ENCODE assay signal across 8 cellular contexts in the genomic region with DNA sequence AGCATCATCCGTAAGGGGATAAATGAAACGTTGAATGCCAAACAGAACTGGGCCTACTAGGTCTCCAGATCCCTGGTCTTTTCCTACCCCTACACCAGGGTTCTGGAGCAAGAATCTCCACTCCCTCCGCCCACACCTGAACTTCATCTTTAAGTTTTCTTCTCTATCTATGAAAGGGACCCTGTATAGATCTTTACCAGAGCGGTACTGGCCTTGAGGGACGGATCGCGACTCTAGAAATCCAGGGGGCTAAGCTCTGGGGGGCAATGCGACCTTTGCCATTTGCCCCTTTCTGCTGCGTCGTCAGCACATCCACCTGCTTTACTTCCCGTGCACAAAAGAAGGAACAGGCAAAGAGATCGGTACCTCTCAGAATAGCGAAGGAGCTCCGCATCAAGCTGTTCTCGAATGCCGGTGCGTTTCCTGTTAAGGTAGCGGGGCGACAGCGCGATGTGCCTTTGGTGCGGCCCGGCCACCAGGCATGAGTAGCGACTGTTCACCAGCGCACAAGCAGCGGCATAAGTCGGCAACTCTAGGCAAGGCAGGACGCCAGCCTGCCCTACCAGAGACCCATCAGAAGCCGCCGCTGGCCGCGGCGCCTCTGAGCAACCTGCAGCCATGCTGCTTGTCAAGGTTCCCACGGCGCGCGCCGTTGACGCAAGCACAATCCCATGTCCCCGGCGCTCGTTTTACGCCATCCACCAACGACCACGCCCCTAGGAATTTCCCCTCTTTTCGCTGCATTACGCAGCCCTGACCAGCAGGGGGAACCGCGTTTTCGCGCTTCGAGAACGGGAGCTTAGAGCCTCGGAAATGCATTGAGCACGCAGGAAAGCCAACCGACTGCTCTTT. TPM values are rescaled to one million over a fixed set of nuclear protein-coding genes. Genes with fewer than 3 reads are reported as not detected.
A peak's percentile ranks its signal among the peaks of the same experiment; 100 is the strongest.
DNase-seq lines count a peak whose midpoint lies in the region; FAIRE-seq and TF ChIP-seq lines count a peak whose summit lies in the region.

Gene POLR1F (minus strand): TSS at position 641 of the 852 bp plus-strand sequence. CDS start 21 bp downstream, at position 620.

- no peaks in the 10 kb centered on the region for H3K9me3 ChIP-seq in Loucy (ENCODE audit: insufficient read depth, low read depth, low read length)

- H3K27me3 ChIP-seq in H7 (ENCODE audit: control insufficient read depth, insufficient read depth, low read length) (no peaks in the 10 kb centered on the region; the same call in 1 of the 2 replicates), Loucy (ENCODE audit: insufficient read depth, low read length, poor library complexity, severe bottlenecking) (no peaks in the 10 kb centered on the region)

- peaks cover 3% of the 10 kb centered on the region for H3K27me3 Mint-ChIP-seq in nephron (ENCODE audit: low read depth)
- H3K27me3 Mint-ChIP-seq in stimulated activated naive CD8-positive, alpha-beta T cell treated with anti-CD3 and anti-CD28 coated beads, Interleukin-15, Interleukin-2, amounts not matched to agents 100 ng/mL and 50 ng/mL, for 24 hours: no peaks in the 10 kb centered on the region

- peak; percentile 98 for TF ChIP-seq POLR2A in Raji (IDR thresholded peaks at IDR 0.05; ENCODE audit: insufficient read depth, low read depth, low read length)

- H3K9me2 ChIP-seq in Loucy (replicated peaks; ENCODE audit: low read depth, low read length): no peaks in the 10 kb centered on the region

- peak within 1 kb of the TSS; percentile 91 to 96 (median 94) for H3K4me3 Mint-ChIP-seq in nephron
- H3K4me3 Mint-ChIP-seq in stimulated activated naive CD8-positive, alpha-beta T cell treated with anti-CD3 and anti-CD28 coated beads, Interleukin-15, Interleukin-2, amounts not matched to agents 100 ng/mL and 50 ng/mL, for 24 hours: peak within 1 kb of the TSS; percentile 94

- H3K4me1 Mint-ChIP-seq in nephron: peaks cover 39% of the 10 kb centered on the region
- peaks cover 40% of the 10 kb centered on the region for H3K4me1 Mint-ChIP-seq in stimulated activated naive CD8-positive, alpha-beta T cell treated with anti-CD3 and anti-CD28 coated beads, Interleukin-15, Interleukin-2, amounts not matched to agents 100 ng/mL and 50 ng/mL, for 24 hours (ENCODE audit: low read depth)

- H3K27ac Mint-ChIP-seq in nephron: peak within 1 kb of the TSS; percentile 35 to 89 (median 61)
- H3K27ac Mint-ChIP-seq in stimulated activated naive CD8-positive, alpha-beta T cell treated with anti-CD3 and anti-CD28 coated beads, Interleukin-15, Interleukin-2, amounts not matched to agents 100 ng/mL and 50 ng/mL, for 24 hours: peak within 1 kb of the TSS; percentile 85

- DNase-seq in H7 (peak; percentile 76), fibroblast of the aortic adventitia (ENCODE audit: low read depth) (peak; percentile 95)
- DNase-seq in activated T-helper 9 cell treated with anti-CD3 and anti-CD28 coated beads, Interleukin-2, amount 50 U/mL, for 16 hours (ENCODE audit: low read depth): peak; percentile 90

- TF ChIP-seq CTCF in Loucy (conservative IDR thresholded peaks at IDR 0.05; ENCODE audit: low read length) (peak; percentile 90), fibroblast of the aortic adventitia (IDR thresholded peaks at IDR 0.05; ENCODE audit: insufficient read depth, low read length) (peak; percentile 96), nephron (IDR thresholded peaks at IDR 0.05; ENCODE audit: unreplicated experiment in 3 of 3) (peak; percentile 87 to 91 (median 88))

- H2AFZ ChIP-seq in Loucy (ENCODE audit: low read length): peak within 1 kb of the TSS; percentile 88

- H3K36me3 Mint-ChIP-seq in nephron (ENCODE audit: low read depth): peaks cover 6% of the 10 kb centered on the region
- H3K36me3 Mint-ChIP-seq in stimulated activated naive CD8-positive, alpha-beta T cell treated with anti-CD3 and anti-CD28 coated beads, Interleukin-15, Interleukin-2, amounts not matched to agents 100 ng/mL and 50 ng/mL, for 24 hours (ENCODE audit: low read depth): peaks cover 13% of the 10 kb centered on the region

- H3F3A ChIP-seq in Loucy (ENCODE audit: low read depth): no peaks in the 10 kb centered on the region

- H3K4me3 ChIP-seq in H7 (ENCODE audit: insufficient read depth, low read depth, low read length): peak within 1 kb of the TSS; percentile 81
- peak within 1 kb of the TSS; percentile 92 for H3K4me3 ChIP-seq in Loucy (ENCODE audit: low read length, poor library complexity, severe bottlenecking)
- H3K4me3 ChIP-seq in fibroblast of the aortic adventitia (ENCODE audit: low read depth, low read length): peak within 1 kb of the TSS; percentile 87

- H3K9ac ChIP-seq in Loucy (ENCODE audit: low read depth, low read length, poor library complexity, severe bottlenecking): peak within 1 kb of the TSS; percentile 85

- peaks cover 39% of the 10 kb centered on the region for H3K4me1 ChIP-seq in Loucy (ENCODE audit: insufficient read depth, low read length, poor library complexity, severe bottlenecking)

- no peaks in the 10 kb centered on the region for H3K9me3 Mint-ChIP-seq in nephron
- no peaks in the 10 kb centered on the region for H3K9me3 Mint-ChIP-seq in stimulated activated naive CD8-positive, alpha-beta T cell treated with anti-CD3 and anti-CD28 coated beads, Interleukin-15, Interleukin-2, amounts not matched to agents 100 ng/mL and 50 ng/mL, for 24 hours

- H3K79me2 ChIP-seq in Loucy (ENCODE audit: insufficient read depth, low read length): peaks cover 52% of the 10 kb centered on the region

- H3K4me2 ChIP-seq in Loucy (ENCODE audit: low read depth, low read length, poor library complexity, severe bottlenecking): peak within 1 kb of the TSS; percentile 99

- peaks cover 35% of the 10 kb centered on the region for H4K20me1 ChIP-seq in Loucy (ENCODE audit: insufficient read depth, low read length, poor library complexity, severe bottlenecking)

- H3K36me3 ChIP-seq in H7 (replicated peaks; ENCODE audit: control insufficient read depth, insufficient read depth, low read length) (no peaks in the 10 kb centered on the region), Loucy (ENCODE audit: insufficient read depth, low read length) (no peaks in the 10 kb centered on the region)

- FAIRE-seq in G401.6 (lab: Jason Lieb, UNC): peak; percentile 99

RNA-seq across cellular contexts. Expression of gene POLR1F, which starts in this region (rescaled TPM):
- total RNA-seq in H7 (2014; rRNA removed; shearing (Covaris generic)): 22.0 and 26.8 TPM in 2 replicates
- total RNA-seq in fibroblast of the aortic adventitia (ENCODE audit: low replicate concordance): 21.9 and 225 TPM in 2 replicates

Comparison
In these comparisons a context has a peak if more than half of its experiments do, and no peak if none do; other contexts are left out.
1. Peak in every context shown above with its lines: DNase-seq and H3K4me3 ChIP-seq.